Comparison of ENCODE assay signal across 22 cellular contexts in genomic region chr14:22159968-22160367, GRCh38.
DNase-seq lines count a peak whose midpoint lies in the region; ATAC-seq, FAIRE-seq and TF ChIP-seq lines count a peak whose summit lies in the region.
"Had no signal": no experiment of that assay in that cellular context is flagged by ENCODE, and none has a peak within 500 bp of the region (broad histone marks: within the 10 kb centered on the region; RNA-seq: fewer than 3 reads in every experiment).

No MANE protein-coding gene starts in this region.

- dilution Hi-C loops in keratinocyte (cut with MboI; ENCODE audit: extremely low pct_ligation_motif_present, low sequenced_read_pairs) = no loop called here

- CTCF ChIA-PET in PC-3 (lab: Charles Lee) = no interaction called here

- H2AFZ ChIP-seq in PC-3 (ENCODE audit: low read length) (no peak overlapping the region), keratinocyte (ENCODE audit: control insufficient read depth, low read length) (no peak overlapping the region)

- ATAC-seq in PC-3 (no peak), HG03521 (IDR thresholded peaks at IDR 0.05; ENCODE audit: unreplicated experiment) (no peak)
- ATAC-seq: activated naive CD8-positive, alpha-beta T cell treated with anti-CD3 and anti-CD28 coated beads, Interleukin-2, amount 50 U/mL, for 24 hours; Panc1 had no signal

- H4K20me1 ChIP-seq in BLaER1 treated with 17β-estradiol and CSF1 and Interleukin-3, amounts not matched to agents 10 nM and 100 nM = no peaks in the 10 kb centered on the region
- no peaks in the 10 kb centered on the region for H4K20me1 ChIP-seq in PC-3 (ENCODE audit: low read length)
- H4K20me1 ChIP-seq in keratinocyte (ENCODE audit: control insufficient read depth, extremely low read depth, insufficient read depth, low read length) = no peaks in the 10 kb centered on the region

- no peaks in the 10 kb centered on the region for H3K36me3 ChIP-seq in BLaER1 treated with 17β-estradiol and CSF1 and Interleukin-3, amounts not matched to agents 10 nM and 100 nM
- H3K36me3 ChIP-seq in PC-3 (ENCODE audit: low read depth, low read length) (no peaks in the 10 kb centered on the region), keratinocyte (ENCODE audit: control insufficient read depth in 2 of 2, extremely low read depth in 1 of 2, insufficient read depth in 2 of 2, low read length in 2 of 2) (no peaks in the 10 kb centered on the region)
- H3K36me3 ChIP-seq: SJCRH30 had no signal

- no peaks in the 10 kb centered on the region for H3K9me3 ChIP-seq in BLaER1 treated with 17β-estradiol and CSF1 and Interleukin-3, amounts not matched to agents 10 nM and 100 nM (replicated peaks in 1 of 11)
- H3K9me3 ChIP-seq in PC-3 (ENCODE audit: low read length) (no peaks in the 10 kb centered on the region), keratinocyte (ENCODE audit: control insufficient read depth, low read depth, low read length) (no peaks in the 10 kb centered on the region)
- H3K9me3 ChIP-seq: SJCRH30 had no signal

- H3K9ac ChIP-seq in BLaER1 treated with 17β-estradiol and CSF1 and Interleukin-3, amounts not matched to agents 10 nM and 100 nM = no peak overlapping the region
- H3K9ac ChIP-seq in PC-3 (ENCODE audit: low read length) (no peak overlapping the region), keratinocyte (ENCODE audit: control insufficient read depth, extremely low read depth, insufficient read depth, low read length) (no peak overlapping the region)

- no peaks in the 10 kb centered on the region for H3K9me1 ChIP-seq in keratinocyte (ENCODE audit: control insufficient read depth, extremely low read depth, insufficient read depth, low read length)

- no peak overlapping the region; a peak in 1 of 22 replicates for H3K27ac ChIP-seq in BLaER1 treated with 17β-estradiol and CSF1 and Interleukin-3, amounts not matched to agents 10 nM and 100 nM
- H3K27ac ChIP-seq in PC-3 (ENCODE audit: low read length) = no peak overlapping the region
- H3K27ac ChIP-seq in keratinocyte (ENCODE audit: control insufficient read depth, insufficient read depth, low read length) = no peak overlapping the region
- H3K27ac ChIP-seq: dorsolateral prefrontal cortex, SJCRH30 had no signal

- peak overlapping the region in 8 of 11 experiments; percentile 3 to 43 (median 26); a peak in 7 of 22 replicates for H3K4me2 ChIP-seq in BLaER1 treated with 17β-estradiol and CSF1 and Interleukin-3, amounts not matched to agents 10 nM and 100 nM
- no peak overlapping the region for H3K4me2 ChIP-seq in PC-3 (ENCODE audit: low read length)
- H3K4me2 ChIP-seq in keratinocyte (ENCODE audit: control insufficient read depth, extremely low read depth, insufficient read depth, low read depth, low read length) = no peak overlapping the region

- H3K27me3 ChIP-seq in BLaER1 treated with 17β-estradiol and CSF1 and Interleukin-3, amounts not matched to agents 10 nM and 100 nM = no peaks in the 10 kb centered on the region
- H3K27me3 ChIP-seq in PC-3 (ENCODE audit: low read length) = no peaks in the 10 kb centered on the region
- no peaks in the 10 kb centered on the region for H3K27me3 ChIP-seq in keratinocyte (ENCODE audit: control insufficient read depth, extremely low read depth, insufficient read depth, low read length)
- H3K27me3 ChIP-seq: SJCRH30 had no signal

- no peaks in the 10 kb centered on the region for H3K9me2 ChIP-seq in PC-3 (replicated peaks; ENCODE audit: low read length)

- H3K4me1 ChIP-seq in BLaER1 treated with 17β-estradiol and CSF1 and Interleukin-3, amounts not matched to agents 10 nM and 100 nM = peaks cover 15 to 33% (median 24%) of the 10 kb centered on the region in 10 experiments; a peak in 19 of 20 replicates
- H3K4me1 ChIP-seq in PC-3 (ENCODE audit: insufficient read depth, low read length) (peaks cover 22% of the 10 kb centered on the region), keratinocyte (ENCODE audit: control insufficient read depth, extremely low read depth, insufficient read depth, low read length) (peaks cover 43% of the 10 kb centered on the region)
- H3K4me1 ChIP-seq: SJCRH30 had no signal

- H3F3A ChIP-seq in PC-3 (ENCODE audit: low read length, unreplicated experiment) = no peaks in the 10 kb centered on the region

- BruUV-seq in PC-3 (replicated peaks; lab: Mats Ljungman, UMichigan) = no TSS peak

- peak; percentile 81 for FAIRE-seq in keratinocyte (lab: Jason Lieb, UNC)
- FAIRE-seq: A204.1, TTC549 had no signal

- POLR2A ChIA-PET in PC-3 (lab: Charles Lee; ENCODE audit: unreplicated experiment) = no interaction called here

- intact Hi-C loops in PC-3 (cut with micrococcal nuclease) = no loop called here

- TF ChIP-seq CTCF in PC-3 (conservative IDR thresholded peaks at IDR 0.05; ENCODE audit: low read depth, low read length) = no peak
- TF ChIP-seq CTCF in keratinocyte (optimal IDR thresholded peaks at IDR 0.05 in 1 of 3, IDR thresholded peaks at IDR 0.05 in 1 of 3, conservative IDR thresholded peaks at IDR 0.05 in 1 of 3; ENCODE audit: extremely low read depth in 1 of 3, insufficient read depth in 2 of 3, low read length in 3 of 3) = no peak

- peak; percentile 6 to 16 for DNase-seq in SHP77 (lab: John Stamatoyannopoulos, UW)
- no peak for DNase-seq in SHP77 treated with DMSO at 0.1 percent for 48 hours (lab: John Stamatoyannopoulos, UW)
- peak; percentile 11 for DNase-seq in PC-3
- no peak for DNase-seq in keratinocyte (ENCODE audit: low read depth, low spot score)
- DNase-seq in germinal center (ENCODE audit: low spot score) = no peak
- DNase-seq in NCI-H128 (lab: John Stamatoyannopoulos, UW; ENCODE audit: unreplicated experiment) = no peak
- DNase-seq: activated CD4-positive, alpha-beta T cell treated with anti-CD3 and anti-CD28 coated beads for 1 hour; activated naive CD8-positive, alpha-beta T cell treated with anti-CD3 and anti-CD28 coated beads, Interleukin-2, amount 50 U/mL, for 24 hours; COR-L47; DMS79 treated with DMSO at 0.1 percent for 48 hours; dorsolateral prefrontal cortex; H9; head of caudate nucleus; NCI-H1417; NCI-H2081 treated with DMSO at 0.1 percent for 48 hours; nucleus accumbens; SJCRH30 had no signal

- no peaks in the 10 kb centered on the region for H3K79me2 ChIP-seq in PC-3 (ENCODE audit: low read length)
- no peaks in the 10 kb centered on the region for H3K79me2 ChIP-seq in keratinocyte (ENCODE audit: control insufficient read depth, insufficient read depth, low read length)

- H3K4me3 ChIP-seq in BLaER1 treated with 17β-estradiol and CSF1 and Interleukin-3, amounts not matched to agents 10 nM and 100 nM = no peak overlapping the region
- H3K4me3 ChIP-seq in PC-3 (ENCODE audit: low read length) (no peak overlapping the region), keratinocyte (ENCODE audit: control insufficient read depth in 2 of 3, extremely low read depth in 1 of 3, insufficient read depth in 2 of 3, low read depth in 1 of 3, low read length in 3 of 3) (no peak overlapping the region)
- H3K4me3 ChIP-seq: dorsolateral prefrontal cortex, SJCRH30 had no signal

Comparison
In these comparisons a context has a peak if more than half of its experiments do, and no peak if none do; other contexts are left out.
1. DNase-seq: peak in SHP77 (2 of 2) and PC-3 (single experiment); none in SHP77 treated with DMSO at 0.1 percent for 48 hours (single experiment), keratinocyte (single experiment), germinal center (single experiment) and NCI-H128 (single experiment).
2. H3K4me2 ChIP-seq: peak in BLaER1 treated with 17β-estradiol and CSF1 and Interleukin-3, amounts not matched to agents 10 nM and 100 nM (8 of 11); none in PC-3 (single experiment) and keratinocyte (single experiment).